9 cellular contexts compared by ENCODE assay signal in the genomic region with DNA sequence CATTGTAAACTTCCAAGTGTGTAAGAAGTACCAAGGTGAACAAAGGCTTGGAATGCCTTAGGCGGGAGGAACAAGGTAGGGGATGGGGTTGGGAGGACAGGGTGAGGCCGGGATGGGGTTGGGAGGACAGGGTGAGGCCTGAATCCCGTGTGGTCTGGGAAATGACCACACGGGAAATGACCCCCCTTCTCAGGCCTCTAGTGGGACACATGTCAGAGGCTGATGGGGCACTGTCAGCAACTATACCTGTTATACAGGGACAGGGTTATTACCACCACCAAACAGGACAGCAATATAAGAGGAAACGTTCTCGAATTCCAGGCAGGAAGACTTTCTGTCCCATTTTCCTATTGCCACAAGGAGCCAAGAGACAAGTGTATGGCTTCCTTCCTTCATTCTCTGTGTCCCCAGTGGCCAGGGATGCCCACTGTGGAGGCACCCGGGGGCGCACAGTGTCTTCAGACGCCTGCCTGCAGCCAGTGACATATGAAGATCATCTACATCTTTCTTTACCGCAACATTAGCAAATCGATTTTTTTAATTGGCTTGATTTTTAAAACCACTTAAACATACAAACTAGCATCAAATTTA. TPM values are rescaled to one million over a fixed set of nuclear protein-coding genes. Genes with fewer than 3 reads are reported as not detected.
DNase-seq lines count a peak whose midpoint lies in the region; ATAC-seq and TF ChIP-seq lines count a peak whose summit lies in the region.
"Had no signal": no experiment of that assay in that cellular context is flagged by ENCODE, and none has a peak within 500 bp of the region (broad histone marks: within the 10 kb centered on the region; RNA-seq: fewer than 3 reads in every experiment).

No MANE protein-coding gene starts in this region.

- TF ChIP-seq CTCF in foreskin fibroblast (IDR thresholded peaks at IDR 0.05; ENCODE audit: low read depth, low read length): no peak
- TF ChIP-seq CTCF in body of pancreas (IDR thresholded peaks at IDR 0.05): no peak
- no peak for TF ChIP-seq CTCF in uterus (IDR thresholded peaks at IDR 0.05)

- POLR2A ChIA-PET in activated CD4-positive, alpha-beta T cell treated with anti-CD3 and anti-CD28 coated beads, Interleukin-2, amount 10 ng/mL, durations not matched to agents 7 days and 5 days (lab: Charles Lee): interaction anchor here (0.7 kb wide), 1 partner anchor 235 kb away, joined by 3 read pairs; no protein-coding TSS in a partner anchor

- no peak for DNase-seq in activated CD4-positive, alpha-beta T cell treated with anti-CD3 and anti-CD28 coated beads, Interleukin-2, amount 10 ng/mL, durations not matched to agents 7 days and 5 days
- no peak for DNase-seq in activated CD4-positive, alpha-beta T cell treated with anti-CD3 and anti-CD28 coated beads for 48 hours
- DNase-seq in SJSA1 (ENCODE audit: low read depth in 1 of 2, low spot score in 2 of 2): peak in 1 of 2 experiments; percentile 37
- no peak for DNase-seq in foreskin fibroblast
- no peak for DNase-seq in body of pancreas
- DNase-seq in NCI-H345 (lab: John Stamatoyannopoulos, UW): no peak
- DNase-seq in uterus: no peak
- DNase-seq: gastrocnemius medialis had no signal

- WGBS in body of pancreas, 2 donors: 39 to 54% methylated on average over 10 to 11 of the region's 11 CpGs

- peaks cover 56% of the 10 kb centered on the region for H3K4me1 Mint-ChIP-seq in activated CD4-positive, alpha-beta T cell treated with anti-CD3 and anti-CD28 coated beads, Interleukin-2, amount 10 ng/mL, durations not matched to agents 7 days and 5 days
- H3K4me1 Mint-ChIP-seq in stimulated activated naive CD8-positive, alpha-beta T cell treated with anti-CD3 and anti-CD28 coated beads, Interleukin-15, Interleukin-2, amounts not matched to agents 100 ng/mL and 50 ng/mL, for 24 hours (ENCODE audit: low read depth): peaks cover 40% of the 10 kb centered on the region

- H3K27ac ChIP-seq in SJSA1 (peak overlapping the region; percentile 99; the same call in 1 of the 2 replicates), body of pancreas (no peak overlapping the region), uterus (no peak overlapping the region)
- H3K27ac ChIP-seq: gastrocnemius medialis had no signal

- H3K27ac Mint-ChIP-seq in activated CD4-positive, alpha-beta T cell treated with anti-CD3 and anti-CD28 coated beads, Interleukin-2, amount 10 ng/mL, durations not matched to agents 7 days and 5 days: peak overlapping the region; percentile 96
- peak overlapping the region; percentile 89 for H3K27ac Mint-ChIP-seq in stimulated activated naive CD8-positive, alpha-beta T cell treated with anti-CD3 and anti-CD28 coated beads, Interleukin-15, Interleukin-2, amounts not matched to agents 100 ng/mL and 50 ng/mL, for 24 hours

- peak overlapping the region; percentile 96 for H3K4me3 Mint-ChIP-seq in activated CD4-positive, alpha-beta T cell treated with anti-CD3 and anti-CD28 coated beads, Interleukin-2, amount 10 ng/mL, durations not matched to agents 7 days and 5 days
- peak overlapping the region; percentile 98 for H3K4me3 Mint-ChIP-seq in stimulated activated naive CD8-positive, alpha-beta T cell treated with anti-CD3 and anti-CD28 coated beads, Interleukin-15, Interleukin-2, amounts not matched to agents 100 ng/mL and 50 ng/mL, for 24 hours

- CTCF ChIA-PET in activated CD4-positive, alpha-beta T cell treated with anti-CD3 and anti-CD28 coated beads, Interleukin-2, amount 10 ng/mL, durations not matched to agents 7 days and 5 days (lab: Charles Lee): interaction anchor here (1.1 to 1.5 kb wide), 3 partner anchors 12 to 89 kb away, joined by 3 read pairs; no protein-coding TSS in a partner anchor

- H3K4me3 ChIP-seq in SJSA1 (peak overlapping the region; percentile 98), foreskin fibroblast (ENCODE audit: low read depth in 1 of 2, low read length in 2 of 2) (peak overlapping the region; percentile 59 to 67), body of pancreas (no peak overlapping the region), uterus (no peak overlapping the region)

- peaks cover 48% of the 10 kb centered on the region for H3K36me3 Mint-ChIP-seq in activated CD4-positive, alpha-beta T cell treated with anti-CD3 and anti-CD28 coated beads, Interleukin-2, amount 10 ng/mL, durations not matched to agents 7 days and 5 days (ENCODE audit: low read depth)
- H3K36me3 Mint-ChIP-seq in stimulated activated naive CD8-positive, alpha-beta T cell treated with anti-CD3 and anti-CD28 coated beads, Interleukin-15, Interleukin-2, amounts not matched to agents 100 ng/mL and 50 ng/mL, for 24 hours (ENCODE audit: low read depth): peaks cover 52% of the 10 kb centered on the region

- no peaks in the 10 kb centered on the region for H3K27me3 ChIP-seq in SJSA1 (replicated peaks)
- H3K27me3 ChIP-seq in body of pancreas: peaks cover 5 to 21% of the 10 kb centered on the region in 2 donors
- H3K27me3 ChIP-seq in uterus: peaks cover 0 to 12% of the 10 kb centered on the region in 2 donors

- no peaks in the 10 kb centered on the region for H3K9me3 Mint-ChIP-seq in activated CD4-positive, alpha-beta T cell treated with anti-CD3 and anti-CD28 coated beads, Interleukin-2, amount 10 ng/mL, durations not matched to agents 7 days and 5 days
- no peaks in the 10 kb centered on the region for H3K9me3 Mint-ChIP-seq in stimulated activated naive CD8-positive, alpha-beta T cell treated with anti-CD3 and anti-CD28 coated beads, Interleukin-15, Interleukin-2, amounts not matched to agents 100 ng/mL and 50 ng/mL, for 24 hours

- intact Hi-C loops in body of pancreas (cut with DNase I) (no loop called here), uterus (cut with DNase I; ENCODE audit: low total_unique reads) (no loop called here)

- peaks cover 16% of the 10 kb centered on the region for H3K4me1 ChIP-seq in SJSA1 (replicated peaks)
- H3K4me1 ChIP-seq in body of pancreas: peaks cover 17% of the 10 kb centered on the region
- H3K4me1 ChIP-seq in uterus: peaks cover 6 to 7% of the 10 kb centered on the region in 2 donors

- no peak for ATAC-seq in body of pancreas
- ATAC-seq: gastrocnemius medialis had no signal

- H3K9me3 ChIP-seq in SJSA1 (replicated peaks): 0 out of 2 replicates have a peak, but pooled peaks cover 3% of the 10 kb centered on the region
- H3K9me3 ChIP-seq in body of pancreas: no peaks in the 10 kb centered on the region
- no peaks in the 10 kb centered on the region for H3K9me3 ChIP-seq in uterus
- H3K9me3 ChIP-seq: gastrocnemius medialis had no signal

- peaks cover 58% of the 10 kb centered on the region for H3K36me3 ChIP-seq in SJSA1
- no peaks in the 10 kb centered on the region for H3K36me3 ChIP-seq in body of pancreas (replicated peaks in 1 of 2; ENCODE audit: insufficient read depth in 1 of 2, low read depth in 2 of 2)
- H3K36me3 ChIP-seq in uterus: no peaks in the 10 kb centered on the region
- H3K36me3 ChIP-seq: gastrocnemius medialis had no signal

- H3K27me3 Mint-ChIP-seq in activated CD4-positive, alpha-beta T cell treated with anti-CD3 and anti-CD28 coated beads, Interleukin-2, amount 10 ng/mL, durations not matched to agents 7 days and 5 days: peaks cover 4% of the 10 kb centered on the region
- H3K27me3 Mint-ChIP-seq in stimulated activated naive CD8-positive, alpha-beta T cell treated with anti-CD3 and anti-CD28 coated beads, Interleukin-15, Interleukin-2, amounts not matched to agents 100 ng/mL and 50 ng/mL, for 24 hours: peaks cover 25% of the 10 kb centered on the region

- TF ChIP-seq POLR2A in body of pancreas (IDR thresholded peaks at IDR 0.05) (no peak), uterus (IDR thresholded peaks at IDR 0.05) (no peak)

RNA-seq across cellular contexts. Expression of gene MKI67, which starts 1.3 kb away (rescaled TPM):
- total RNA-seq in activated CD4-positive, alpha-beta T cell treated with anti-CD3 and anti-CD28 coated beads, Interleukin-2, amount 10 ng/mL, durations not matched to agents 7 days and 5 days: 100 to 1,000 TPM; 328 to 345 TPM
- 26.7 and 50.4 TPM in 2 replicates for total RNA-seq in SJSA1 (2014; rRNA removed; shearing (Covaris generic))
- total RNA-seq in body of pancreas (under 1 TPM; under 0.01 to 0.33 TPM), uterus (10 to 100 TPM in 1 of 4 donors, under 1 TPM in 3; under 0.01 to 16.9 (median 0.56) TPM)

Comparison
In these comparisons a context has a peak if more than half of its experiments do, and no peak if none do; other contexts are left out.
1. H3K4me3 ChIP-seq: peak in SJSA1 (single experiment) and foreskin fibroblast (2 of 2); none in body of pancreas (0 of 2) and uterus (0 of 2).